Comparison of ENCODE assay signal across 37 cellular contexts in genomic region chrX:149517308-149517707, GRCh38. TPM values are rescaled to one million over a fixed set of nuclear protein-coding genes. Genes with fewer than 3 reads are reported as not detected.
"Had no signal": no experiment of that assay in that cellular context is flagged by ENCODE, and none has a peak within 500 bp of the region (broad histone marks: within the 10 kb centered on the region; RNA-seq: fewer than 3 reads in every experiment).

No MANE protein-coding gene starts in this region.

- H3K9me3 ChIP-seq: ascending aorta, Peyer's patch had no signal

- H3K27me3 Mint-ChIP-seq: activated CD4-positive, alpha-beta memory T cell treated with anti-CD3 and anti-CD28 coated beads, Interleukin-2, amount 10 ng/mL, durations not matched to agents 7 days and 5 days; activated CD8-positive, alpha-beta memory T cell treated with anti-CD3 and anti-CD28 coated beads, Interleukin-2, amount 10 ng/mL, durations not matched to agents 7 days and 5 days; activated naive CD4-positive, alpha-beta T cell treated with anti-CD3 and anti-CD28 coated beads, Interleukin-2, amount 50 U/mL, for 24 hours; activated naive CD8-positive, alpha-beta T cell treated with anti-CD3 and anti-CD28 coated beads, Interleukin-2, amount 10 ng/mL, durations not matched to agents 7 days and 5 days; central memory CD8-positive, alpha-beta T cell had no signal

- H3K36me3 Mint-ChIP-seq: activated naive CD4-positive, alpha-beta T cell treated with anti-CD3 and anti-CD28 coated beads, Interleukin-2, amount 50 U/mL, for 24 hours had no signal

- H3K4me1 ChIP-seq: ascending aorta, Peyer's patch had no signal

- H3K9me3 Mint-ChIP-seq: activated naive CD4-positive, alpha-beta T cell treated with anti-CD3 and anti-CD28 coated beads, Interleukin-2, amount 50 U/mL, for 24 hours; central memory CD8-positive, alpha-beta T cell had no signal

- H3K27ac Mint-ChIP-seq: activated CD4-positive, alpha-beta memory T cell treated with anti-CD3 and anti-CD28 coated beads, Interleukin-2, amount 10 ng/mL, durations not matched to agents 7 days and 5 days; activated naive CD4-positive, alpha-beta T cell treated with anti-CD3 and anti-CD28 coated beads, Interleukin-2, amount 50 U/mL, for 24 hours; activated naive CD8-positive, alpha-beta T cell treated with anti-CD3 and anti-CD28 coated beads, Interleukin-2, amount 10 ng/mL, durations not matched to agents 7 days and 5 days; activated T-helper 2 cell treated with anti-CD3 and anti-CD28 coated beads, Interferon-gamma antibody, Interleukin-2, Interleukin-4, amounts not matched to agents 10 μg/mL and 5 μg/mL and 100 μg/mL, durations not matched to agents 14 hours and 24 hours and 36 hours had no signal

- H3K36me3 ChIP-seq: ascending aorta, cardiac muscle cell, Peyer's patch, WERI-Rb-1 had no signal

- H3K27ac ChIP-seq: ascending aorta, cardiac muscle cell, Peyer's patch, WERI-Rb-1 had no signal

- DNase-seq: activated CD4-positive, alpha-beta memory T cell treated with anti-CD3 and anti-CD28 coated beads, Interleukin-2, amount 10 ng/mL, durations not matched to agents 7 days and 5 days; activated CD4-positive, alpha-beta T cell treated with anti-CD3 and anti-CD28 coated beads for 1 hour; activated CD4-positive, alpha-beta T cell treated with anti-CD3 and anti-CD28 coated beads for 48 hours; activated CD4-positive, CD25-positive, alpha-beta regulatory T cell; activated CD8-positive, alpha-beta memory T cell treated with anti-CD3 and anti-CD28 coated beads, Interleukin-2, amount 10 ng/mL, durations not matched to agents 7 days and 5 days; activated CD8-positive, alpha-beta memory T cell treated with anti-CD3 and anti-CD28 coated beads, Interleukin-2, amount 50 U/mL, for 48 hours; activated gamma-delta T cell; activated naive CD4-positive, alpha-beta T cell treated with Interleukin-2 at 50 U/mL for 16 hours; activated naive CD8-positive, alpha-beta T cell treated with anti-CD3 and anti-CD28 coated beads, Interleukin-2, amount 10 ng/mL, durations not matched to agents 7 days and 5 days; amygdala; NCI-H1105; NCI-H1417 treated with DMSO at 0.1 percent for 48 hours; NCI-H1930; NCI-H2081 treated with DMSO at 0.1 percent for 48 hours; NCI-H226; NCI-H446 treated with DMSO at 0.1 percent for 48 hours; NCI-H524; NCI-H69; NCI-H82; PC-3; Peyer's patch; RPMI8226; SIG-M5; T-helper 1 cell; T1000; WERI-Rb-1 had no signal

- H3K27me3 ChIP-seq: ascending aorta, cardiac muscle cell, Peyer's patch had no signal

- H3K4me3 Mint-ChIP-seq: activated CD4-positive, alpha-beta memory T cell treated with anti-CD3 and anti-CD28 coated beads, Interleukin-2, amount 10 ng/mL, durations not matched to agents 7 days and 5 days; activated CD8-positive, alpha-beta memory T cell treated with anti-CD3 and anti-CD28 coated beads, Interleukin-2, amount 10 ng/mL, durations not matched to agents 7 days and 5 days; activated naive CD4-positive, alpha-beta T cell treated with anti-CD3 and anti-CD28 coated beads, Interleukin-2, amount 50 U/mL, for 24 hours; activated naive CD8-positive, alpha-beta T cell treated with anti-CD3 and anti-CD28 coated beads, Interleukin-2, amount 10 ng/mL, durations not matched to agents 7 days and 5 days; central memory CD8-positive, alpha-beta T cell had no signal

- ATAC-seq: activated CD8-positive, alpha-beta memory T cell treated with anti-CD3 and anti-CD28 coated beads, Interleukin-2, amount 10 ng/mL, durations not matched to agents 7 days and 5 days; PC-3; SK-N-SH treated with all-trans-retinoic acid at 6 μM for 48 hours had no signal

- H3K4me3 ChIP-seq: ascending aorta, cardiac muscle cell, Peyer's patch had no signal

RNA-seq across cellular contexts. Expression of gene HSFX3, which starts 32.4 kb away (rescaled TPM):
- total RNA-seq: activated CD4-positive, alpha-beta memory T cell treated with anti-CD3 and anti-CD28 coated beads, Interleukin-2, amount 10 ng/mL, durations not matched to agents 7 days and 5 days; activated naive CD8-positive, alpha-beta T cell treated with anti-CD3 and anti-CD28 coated beads, Interleukin-2, amount 10 ng/mL, durations not matched to agents 7 days and 5 days; ascending aorta; cardiac muscle cell; chondrocyte; M059J; PC-3; Peyer's patch; SK-MEL-5; T-helper 2 cell treated with Interferon-gamma antibody and Interleukin-4, amounts not matched to agents 100 ng/mL and 5 ng/mL, for 36 hours had no signal
- polyA plus RNA-seq: adipose tissue, cardiac muscle cell had no signal
